20 cellular contexts compared by ENCODE assay signal in genomic region chr9:68947842-68948569, GRCh38.
DNase-seq lines count a peak whose midpoint lies in the region; ATAC-seq and TF ChIP-seq lines count a peak whose summit lies in the region.
"Had no signal": no experiment of that assay in that cellular context is flagged by ENCODE, and none has a peak within 500 bp of the region (broad histone marks: within the 10 kb centered on the region; RNA-seq: fewer than 3 reads in every experiment).

No MANE protein-coding gene starts in this region.

- H3K27me3 Mint-ChIP-seq in activated CD4-positive, alpha-beta memory T cell treated with anti-CD3 and anti-CD28 coated beads for 36 hours, result peaks cover 29% of the 10 kb centered on the region
- no peaks in the 10 kb centered on the region for H3K27me3 Mint-ChIP-seq in activated CD4-positive, alpha-beta memory T cell treated with anti-CD3 and anti-CD28 coated beads, Interleukin-2, amount 10 ng/mL, durations not matched to agents 7 days and 5 days
- H3K27me3 Mint-ChIP-seq in activated T-helper 2 cell treated with anti-CD3 and anti-CD28 coated beads, Interferon-gamma antibody, Interleukin-2, Interleukin-4, amounts not matched to agents 10 μg/mL and 5 μg/mL and 100 μg/mL, durations not matched to agents 14 hours and 24 hours and 36 hours (ENCODE audit: low read depth), result no peaks in the 10 kb centered on the region

- H2AFZ ChIP-seq in IMR-90 (replicated peaks; ENCODE audit: low read length, poor library complexity) (peak overlapping the region; percentile 43), osteoblast (ENCODE audit: low read length) (no peak overlapping the region), MM.1S (ENCODE audit: low read length) (no peak overlapping the region)

- H3K4me1 ChIP-seq in IMR-90 (ENCODE audit: control insufficient read depth, insufficient read depth, low read length) (no peaks in the 10 kb centered on the region), osteoblast (ENCODE audit: insufficient read depth, low read length) (no peaks in the 10 kb centered on the region), MM.1S (ENCODE audit: low read length) (peaks cover 42% of the 10 kb centered on the region)
- H3K4me1 ChIP-seq: A549, breast epithelium had no signal

- H3K9me3 ChIP-seq in IMR-90 (ENCODE audit: control insufficient read depth, insufficient read depth, low read length) (no peaks in the 10 kb centered on the region), osteoblast (ENCODE audit: low read depth, low read length) (no peaks in the 10 kb centered on the region), MM.1S (replicated peaks; ENCODE audit: insufficient read depth, low read length) (no peaks in the 10 kb centered on the region)
- H3K9me3 ChIP-seq: A549, breast epithelium, upper lobe of left lung had no signal

- no peak for TF ChIP-seq CTCF in IMR-90 (conservative IDR thresholded peaks at IDR 0.05; ENCODE audit: low read depth, low read length)
- TF ChIP-seq CTCF in osteoblast (IDR thresholded peaks at IDR 0.05; ENCODE audit: extremely low read depth, low read depth, low read length), result no peak
- TF ChIP-seq CTCF in MM.1S (IDR thresholded peaks at IDR 0.05; ENCODE audit: low read length), result no peak

- WGBS in IMR-90 (ENCODE audit: extremely low coverage in 2 of 2, insufficient read length in 1 of 2), 2 experiments, result no CpG with 5 or more reads among the region's 3 CpGs

- intact Hi-C loops in activated CD4-positive, alpha-beta memory T cell treated with anti-CD3 and anti-CD28 coated beads for 36 hours (cut with micrococcal nuclease), result loop anchor here (1.0 to 5.0 kb wide), 8 partner anchors 15 to 295 kb away; no protein-coding TSS in a partner anchor
- intact Hi-C loops in IMR-90 (cut with micrococcal nuclease), result no loop called here
- intact Hi-C loops in activated T-helper 2 cell treated with anti-CD3 and anti-CD28 coated beads, Interferon-gamma antibody, Interleukin-2, Interleukin-4, amounts not matched to agents 10 μg/mL and 5 μg/mL and 100 μg/mL, durations not matched to agents 14 hours and 24 hours and 36 hours (cut with micrococcal nuclease), result loop anchor here (1.0 to 2.0 kb wide), 8 partner anchors 16 to 295 kb away; no protein-coding TSS in a partner anchor

- no peak overlapping the region for H2AK5ac ChIP-seq in IMR-90 (ENCODE audit: low read depth, low read length)

- H3K36me3 ChIP-seq in IMR-90 (ENCODE audit: control insufficient read depth, insufficient read depth, low read length) (no peaks in the 10 kb centered on the region), osteoblast (ENCODE audit: insufficient read depth, low read length) (no peaks in the 10 kb centered on the region), MM.1S (replicated peaks; ENCODE audit: insufficient read depth, low read length) (no peaks in the 10 kb centered on the region)
- H3K36me3 ChIP-seq: breast epithelium, WERI-Rb-1 had no signal

- ATAC-seq in IMR-90 (ENCODE audit: low read depth) (no peak), HG03108 (IDR thresholded peaks at IDR 0.05; ENCODE audit: unreplicated experiment) (no peak)
- ATAC-seq: A549 had no signal

- peaks cover 36% of the 10 kb centered on the region for H3K4me1 Mint-ChIP-seq in activated CD4-positive, alpha-beta memory T cell treated with anti-CD3 and anti-CD28 coated beads for 36 hours (ENCODE audit: low read depth)
- H3K4me1 Mint-ChIP-seq in activated CD4-positive, alpha-beta memory T cell treated with anti-CD3 and anti-CD28 coated beads, Interleukin-2, amount 10 ng/mL, durations not matched to agents 7 days and 5 days, result peaks cover 47% of the 10 kb centered on the region
- peaks cover 77% of the 10 kb centered on the region for H3K4me1 Mint-ChIP-seq in activated T-helper 2 cell treated with anti-CD3 and anti-CD28 coated beads, Interferon-gamma antibody, Interleukin-2, Interleukin-4, amounts not matched to agents 10 μg/mL and 5 μg/mL and 100 μg/mL, durations not matched to agents 14 hours and 24 hours and 36 hours (ENCODE audit: low read depth)

- no peaks in the 10 kb centered on the region; the same call in 1 of the 2 replicates for H3K27me3 ChIP-seq in IMR-90 (ENCODE audit: control insufficient read depth, insufficient read depth, low read length)
- H3K27me3 ChIP-seq in osteoblast (ENCODE audit: insufficient read depth, low read length), result no peaks in the 10 kb centered on the region
- no peaks in the 10 kb centered on the region for H3K27me3 ChIP-seq in MM.1S (replicated peaks; ENCODE audit: insufficient read depth, low read length)
- H3K27me3 ChIP-seq: breast epithelium, upper lobe of left lung had no signal

- CTCF ChIA-PET in activated CD4-positive, alpha-beta memory T cell treated with anti-CD3 and anti-CD28 coated beads for 36 hours (lab: Charles Lee), result interaction anchor here (0.6 to 3.9 kb wide), 5 partner anchors 26 to 80 kb away, joined by 3 to 16 read pairs (median 4); no protein-coding TSS in a partner anchor
- CTCF ChIA-PET in activated CD4-positive, alpha-beta memory T cell treated with anti-CD3 and anti-CD28 coated beads, Interleukin-2, amount 10 ng/mL, durations not matched to agents 7 days and 5 days (lab: Charles Lee), result interaction anchor here (0.6 to 1.1 kb wide), 2 partner anchors 17 to 88 kb away, joined by 3 to 4 read pairs; no protein-coding TSS in a partner anchor
- CTCF ChIA-PET in IMR-90 (lab: Yijun Ruan, JAX), result interaction anchor here (0.6 kb wide), 1 partner anchor 310 kb away, joined by 4 read pairs; no protein-coding TSS in a partner anchor

- H3K9me3 Mint-ChIP-seq in activated CD4-positive, alpha-beta memory T cell treated with anti-CD3 and anti-CD28 coated beads for 36 hours, result no peaks in the 10 kb centered on the region
- no peaks in the 10 kb centered on the region for H3K9me3 Mint-ChIP-seq in activated CD4-positive, alpha-beta memory T cell treated with anti-CD3 and anti-CD28 coated beads, Interleukin-2, amount 10 ng/mL, durations not matched to agents 7 days and 5 days
- H3K9me3 Mint-ChIP-seq in activated T-helper 2 cell treated with anti-CD3 and anti-CD28 coated beads, Interferon-gamma antibody, Interleukin-2, Interleukin-4, amounts not matched to agents 10 μg/mL and 5 μg/mL and 100 μg/mL, durations not matched to agents 14 hours and 24 hours and 36 hours, result no peaks in the 10 kb centered on the region
- H3K9me3 Mint-ChIP-seq: mesothelial cell of epicardium, nephron progenitor cell had no signal

- H4K5ac ChIP-seq in IMR-90 (ENCODE audit: low read depth, low read length), result no peak overlapping the region

- no peak overlapping the region for H3K27ac ChIP-seq in IMR-90 (ENCODE audit: insufficient read depth, low read length)
- no peak overlapping the region for H3K27ac ChIP-seq in osteoblast (ENCODE audit: low read depth, low read length)
- no peak overlapping the region for H3K27ac ChIP-seq in MM.1S (ENCODE audit: low read length)
- H3K27ac ChIP-seq: A549, breast epithelium, C4-2B, upper lobe of left lung, WERI-Rb-1 had no signal

- H4K8ac ChIP-seq in IMR-90 (ENCODE audit: low read depth in 2 of 2, low read length in 2 of 2), result no peak overlapping the region

- H2BK15ac ChIP-seq in IMR-90 (ENCODE audit: low read depth, low read length), result no peak overlapping the region

- H3K36me3 Mint-ChIP-seq in activated CD4-positive, alpha-beta memory T cell treated with anti-CD3 and anti-CD28 coated beads for 36 hours, result no peaks in the 10 kb centered on the region
- no peaks in the 10 kb centered on the region for H3K36me3 Mint-ChIP-seq in activated CD4-positive, alpha-beta memory T cell treated with anti-CD3 and anti-CD28 coated beads, Interleukin-2, amount 10 ng/mL, durations not matched to agents 7 days and 5 days (ENCODE audit: low read depth)
- peaks cover 69% of the 10 kb centered on the region for H3K36me3 Mint-ChIP-seq in activated T-helper 2 cell treated with anti-CD3 and anti-CD28 coated beads, Interferon-gamma antibody, Interleukin-2, Interleukin-4, amounts not matched to agents 10 μg/mL and 5 μg/mL and 100 μg/mL, durations not matched to agents 14 hours and 24 hours and 36 hours (ENCODE audit: low read depth)
- H3K36me3 Mint-ChIP-seq: mesothelial cell of epicardium had no signal

- TF ChIP-seq RAD21 in IMR-90 (IDR thresholded peaks at IDR 0.05; ENCODE audit: low read length), result no peak

- BruUV-seq in IMR-90 (replicated peaks; lab: Mats Ljungman, UMichigan), result no TSS peak

- no peak for TF ChIP-seq POLR2A in IMR-90 (IDR thresholded peaks at IDR 0.05; ENCODE audit: low read depth, low read length)

- POLR2A ChIA-PET in activated CD4-positive, alpha-beta memory T cell treated with anti-CD3 and anti-CD28 coated beads for 36 hours (lab: Charles Lee), result interaction anchor here (1.5 to 2.1 kb wide), 2 partner anchors 16 to 26 kb away, joined by 3 to 8 read pairs; no protein-coding TSS in a partner anchor
- POLR2A ChIA-PET in activated CD4-positive, alpha-beta memory T cell treated with anti-CD3 and anti-CD28 coated beads, Interleukin-2, amount 10 ng/mL, durations not matched to agents 7 days and 5 days (lab: Charles Lee), result no interaction called here
- POLR2A ChIA-PET in IMR-90 (lab: Charles Lee; ENCODE audit: unreplicated experiment), result no interaction called here

- H3K27ac Mint-ChIP-seq in activated CD4-positive, alpha-beta memory T cell treated with anti-CD3 and anti-CD28 coated beads for 36 hours, result peak overlapping the region; percentile 52
- H3K27ac Mint-ChIP-seq in activated CD4-positive, alpha-beta memory T cell treated with anti-CD3 and anti-CD28 coated beads, Interleukin-2, amount 10 ng/mL, durations not matched to agents 7 days and 5 days, result no peak overlapping the region
- H3K27ac Mint-ChIP-seq in activated T-helper 2 cell treated with anti-CD3 and anti-CD28 coated beads, Interferon-gamma antibody, Interleukin-2, Interleukin-4, amounts not matched to agents 10 μg/mL and 5 μg/mL and 100 μg/mL, durations not matched to agents 14 hours and 24 hours and 36 hours, result peak overlapping the region; percentile 83
- H3K27ac Mint-ChIP-seq: mesothelial cell of epicardium had no signal

- in situ Hi-C loops in IMR-90 (cut with MboI; ENCODE audit: low sequenced_read_pairs), result no loop called here

- H3K14ac ChIP-seq in IMR-90 (replicated peaks; ENCODE audit: low read depth, low read length), result no peak overlapping the region

- H3F3A ChIP-seq in MM.1S (ENCODE audit: insufficient read depth, low read length), result peaks cover 7% of the 10 kb centered on the region; the same call in 1 of the 2 replicates

- H3K4ac ChIP-seq in IMR-90 (ENCODE audit: low read depth, low read length), result no peak overlapping the region

- H3K23ac ChIP-seq in IMR-90 (ENCODE audit: low read depth, low read length), result no peak overlapping the region

- no peak overlapping the region for H2AK9ac ChIP-seq in IMR-90 (replicated peaks; ENCODE audit: low read depth, low read length, poor library complexity)

- no peak overlapping the region for H2BK120ac ChIP-seq in IMR-90 (ENCODE audit: low read depth, low read length)

- H3K56ac ChIP-seq in IMR-90 (ENCODE audit: extremely low read depth, insufficient read depth, low read length), result no peak overlapping the region

- no peaks in the 10 kb centered on the region for H3K9me2 ChIP-seq in MM.1S (replicated peaks; ENCODE audit: insufficient read depth, low read length)

- H3K4me2 ChIP-seq in IMR-90 (ENCODE audit: low read depth, low read length), result no peak overlapping the region
- no peak overlapping the region for H3K4me2 ChIP-seq in osteoblast (ENCODE audit: insufficient read depth, low read length)
- no peak overlapping the region for H3K4me2 ChIP-seq in MM.1S (ENCODE audit: low read depth, low read length)
- H3K4me2 ChIP-seq: A549 had no signal

- H2BK5ac ChIP-seq in IMR-90 (ENCODE audit: low read depth, low read length, poor library complexity, severe bottlenecking), result no peak overlapping the region

- H3K18ac ChIP-seq in IMR-90 (ENCODE audit: low read depth, low read length), result no peak overlapping the region

- no peaks in the 10 kb centered on the region for H4K20me1 ChIP-seq in IMR-90 (ENCODE audit: insufficient read depth, low read length)
- H4K20me1 ChIP-seq in osteoblast (ENCODE audit: insufficient read depth, low read length), result no peaks in the 10 kb centered on the region
- H4K20me1 ChIP-seq in MM.1S (ENCODE audit: insufficient read depth, low read length), result no peaks in the 10 kb centered on the region

- peak; percentile 18 for DNase-seq in activated CD4-positive, alpha-beta memory T cell treated with anti-CD3 and anti-CD28 coated beads for 36 hours
- no peak for DNase-seq in activated CD4-positive, alpha-beta memory T cell treated with anti-CD3 and anti-CD28 coated beads, Interleukin-2, amount 10 ng/mL, durations not matched to agents 7 days and 5 days
- DNase-seq in IMR-90, result no peak
- DNase-seq in activated T-helper 2 cell treated with anti-CD3 and anti-CD28 coated beads, Interferon-gamma antibody, Interleukin-2, Interleukin-4, amounts not matched to agents 10 μg/mL and 5 μg/mL and 100 μg/mL, durations not matched to agents 14 hours and 24 hours and 36 hours (ENCODE audit: low spot score), result no peak
- DNase-seq in osteoblast (ENCODE audit: insufficient read length, low spot score, missing footprints), result peak; percentile 56
- no peak for DNase-seq in NCI-H2196 treated with DMSO at 0.1 percent for 48 hours (lab: John Stamatoyannopoulos, UW; ENCODE audit: unreplicated experiment)
- DNase-seq in MM.1S, result no peak
- DNase-seq: activated CD8-positive, alpha-beta memory T cell treated with anti-CD3 and anti-CD28 coated beads, Interleukin-2, amount 50 U/mL, for 48 hours; hypothalamus; NCI-H187 treated with DMSO at 0.1 percent for 48 hours; NCI-H446; nephron progenitor cell; SIG-M5; upper lobe of left lung; WERI-Rb-1 had no signal

- dilution Hi-C loops in IMR-90 (cut with HindIII; ENCODE audit: low sequenced_read_pairs, unreplicated experiment), result no loop called here

- no peak overlapping the region for H2BK20ac ChIP-seq in IMR-90 (ENCODE audit: low read depth, low read length)

- no peak overlapping the region for H3K9ac ChIP-seq in IMR-90 (ENCODE audit: low read depth, low read length)
- no peak overlapping the region for H3K9ac ChIP-seq in MM.1S (ENCODE audit: low read length)

- no peaks in the 10 kb centered on the region for H3K9me1 ChIP-seq in IMR-90 (ENCODE audit: insufficient read depth, low read length)

- no peak overlapping the region for H4K91ac ChIP-seq in IMR-90 (ENCODE audit: insufficient read depth, low read depth, low read length)

- H3K4me3 ChIP-seq in IMR-90 (ENCODE audit: insufficient read depth, low read depth, low read length) (no peak overlapping the region), osteoblast (ENCODE audit: insufficient read depth, low read length) (no peak overlapping the region), MM.1S (ENCODE audit: low read length) (no peak overlapping the region)
- H3K4me3 ChIP-seq: A549, breast epithelium, upper lobe of left lung had no signal

- H3K79me1 ChIP-seq in IMR-90 (ENCODE audit: low read depth in 1 of 2, low read length in 2 of 2), result no peaks in the 10 kb centered on the region

- H3K79me2 ChIP-seq in osteoblast (ENCODE audit: insufficient read depth, low read length) (no peaks in the 10 kb centered on the region), MM.1S (ENCODE audit: low read length) (no peaks in the 10 kb centered on the region)

- H3K4me3 Mint-ChIP-seq in activated CD4-positive, alpha-beta memory T cell treated with anti-CD3 and anti-CD28 coated beads for 36 hours, result no peak overlapping the region
- no peak overlapping the region for H3K4me3 Mint-ChIP-seq in activated CD4-positive, alpha-beta memory T cell treated with anti-CD3 and anti-CD28 coated beads, Interleukin-2, amount 10 ng/mL, durations not matched to agents 7 days and 5 days
- H3K4me3 Mint-ChIP-seq in activated T-helper 2 cell treated with anti-CD3 and anti-CD28 coated beads, Interferon-gamma antibody, Interleukin-2, Interleukin-4, amounts not matched to agents 10 μg/mL and 5 μg/mL and 100 μg/mL, durations not matched to agents 14 hours and 24 hours and 36 hours (ENCODE audit: low read depth), result no peak overlapping the region
- H3K4me3 Mint-ChIP-seq: mesothelial cell of epicardium, nephron progenitor cell had no signal

Comparison
In these comparisons a context has a peak if more than half of its experiments do, and no peak if none do; other contexts are left out.
1. DNase-seq: peak in activated CD4-positive, alpha-beta memory T cell treated with anti-CD3 and anti-CD28 coated beads for 36 hours (single experiment) and osteoblast (single experiment); none in activated CD4-positive, alpha-beta memory T cell treated with anti-CD3 and anti-CD28 coated beads, Interleukin-2, amount 10 ng/mL, durations not matched to agents 7 days and 5 days (single experiment), IMR-90 (single experiment), activated T-helper 2 cell treated with anti-CD3 and anti-CD28 coated beads, Interferon-gamma antibody, Interleukin-2, Interleukin-4, amounts not matched to agents 10 μg/mL and 5 μg/mL and 100 μg/mL, durations not matched to agents 14 hours and 24 hours and 36 hours (single experiment), NCI-H2196 treated with DMSO at 0.1 percent for 48 hours (single experiment) and MM.1S (single experiment).